Comparison of ENCODE assay signal across 8 cellular contexts in genomic region chr17:27456681-27457404, GRCh38. TPM values are rescaled to one million over a fixed set of nuclear protein-coding genes. Genes with fewer than 3 reads are reported as not detected.
A peak's percentile ranks its signal among the peaks of the same experiment; 100 is the strongest.
DNase-seq lines count a peak whose midpoint lies in the region; ATAC-seq and TF ChIP-seq lines count a peak whose summit lies in the region.

No MANE protein-coding gene starts in this region.

- peaks cover 29% of the 10 kb centered on the region for H3K79me2 ChIP-seq in parathyroid adenoma

- no peaks in the 10 kb centered on the region for H3K36me3 ChIP-seq in parathyroid adenoma (ENCODE audit: control insufficient read depth, insufficient read depth, low read length)

- no peaks in the 10 kb centered on the region for H3K27me3 Mint-ChIP-seq in T-helper 17 cell

- peak; percentile 21 for DNase-seq in activated CD4-positive, alpha-beta T cell treated with anti-CD3 and anti-CD28 coated beads for 48 hours
- no peak for DNase-seq in activated CD4-positive, alpha-beta T cell treated with anti-CD3 and anti-CD28 coated beads for 1 hour
- DNase-seq in T-helper 17 cell (no peak), fibroblast of mammary gland (ENCODE audit: low read depth) (no peak), NCI-H446 (lab: John Stamatoyannopoulos, UW) (no peak), LoVo (ENCODE audit: low spot score) (no peak)

- H3K27ac Mint-ChIP-seq in T-helper 17 cell, result peak overlapping the region; percentile 94

- no peaks in the 10 kb centered on the region for H3K27me3 ChIP-seq in parathyroid adenoma (ENCODE audit: control insufficient read depth, insufficient read depth, low read length)

- peak overlapping the region; percentile 76 for H3K4me2 ChIP-seq in parathyroid adenoma (ENCODE audit: low read length)

- H3K4me1 Mint-ChIP-seq in T-helper 17 cell, result peaks cover 27% of the 10 kb centered on the region

- H3K9me3 ChIP-seq in T-helper 17 cell (ENCODE audit: control insufficient read depth, low read length, poor library complexity, severe bottlenecking) (no peaks in the 10 kb centered on the region), parathyroid adenoma (ENCODE audit: control insufficient read depth, low read length) (no peaks in the 10 kb centered on the region)

- peak overlapping the region; percentile 100 for H2AFZ ChIP-seq in parathyroid adenoma

- ATAC-seq in T-helper 17 cell, result no peak
- ATAC-seq in GM21423 (IDR thresholded peaks at IDR 0.05; ENCODE audit: unreplicated experiment), result no peak

- TF ChIP-seq CTCF in fibroblast of mammary gland (conservative IDR thresholded peaks at IDR 0.05; ENCODE audit: control insufficient read depth, insufficient read depth, low read depth, low read length), result no peak
- TF ChIP-seq CTCF in parathyroid adenoma (IDR thresholded peaks at IDR 0.05), result no peak

- peak overlapping the region; percentile 91 for H3K4me3 Mint-ChIP-seq in T-helper 17 cell

- peak overlapping the region; percentile 52 for H3K4me3 ChIP-seq in fibroblast of mammary gland (ENCODE audit: control insufficient read depth, low read depth, low read length)
- peak overlapping the region; percentile 80 for H3K4me3 ChIP-seq in parathyroid adenoma (ENCODE audit: low read depth, low read length)

- H3K36me3 Mint-ChIP-seq in T-helper 17 cell (ENCODE audit: low read depth), result no peaks in the 10 kb centered on the region

- no peak overlapping the region for H3K27ac ChIP-seq in parathyroid adenoma

- H3K4me1 ChIP-seq in parathyroid adenoma, result peaks cover 10% of the 10 kb centered on the region

- H3K9ac ChIP-seq in parathyroid adenoma, result peak overlapping the region; percentile 91

RNA-seq across cellular contexts. Expression of gene KSR1, which starts 0.6 kb away (rescaled TPM):
- total RNA-seq in T-helper 17 cell, result 10 to 100 TPM; 36.7 to 46.7 TPM
